33 cellular contexts compared by ENCODE assay signal in genomic region chr15:76149291-76149910, GRCh38.
A peak's percentile ranks its signal among the peaks of the same experiment; 100 is the strongest.
DNase-seq lines count a peak whose midpoint lies in the region; ATAC-seq and TF ChIP-seq lines count a peak whose summit lies in the region.
"Had no signal": no experiment of that assay in that cellular context is flagged by ENCODE, and none has a peak within 500 bp of the region (broad histone marks: within the 10 kb centered on the region; RNA-seq: fewer than 3 reads in every experiment).

No MANE protein-coding gene starts in this region.

- no peak for TF ChIP-seq CTCF in lower lobe of right lung (IDR thresholded peaks at IDR 0.05)

- H3K9me3 ChIP-seq in lower lobe of right lung, result no peaks in the 10 kb centered on the region
- H3K9me3 ChIP-seq: heart right ventricle, MG63, suprapubic skin, upper lobe of left lung had no signal

- no peak overlapping the region for H3K4me3 ChIP-seq in lower lobe of right lung
- H3K4me3 ChIP-seq: GM23248, heart right ventricle, MG63, suprapubic skin, upper lobe of left lung had no signal

- ATAC-seq in lower lobe of right lung (no peak), GM21515 (IDR thresholded peaks at IDR 0.05; ENCODE audit: unreplicated experiment) (no peak)
- ATAC-seq: effector memory CD8-positive, alpha-beta T cell; Panc1; stimulated activated naive B cell treated with anti-CD40 and anti-IgM and Interleukin-4, amounts not matched to agents 10 μg/mL and 1 μg/mL and 100 μg/mL, for 72 hours had no signal

- peak; percentile 27 for DNase-seq in DMS 273 (lab: John Stamatoyannopoulos, UW; ENCODE audit: unreplicated experiment)
- no peak for DNase-seq in DMS 273 treated with DMSO at 0.1 percent for 48 hours (lab: John Stamatoyannopoulos, UW)
- peak; percentile 68 for DNase-seq in EL
- peak; percentile 70 for DNase-seq in cerebellar cortex (ENCODE audit: low spot score)
- no peak for DNase-seq in lower lobe of right lung
- no peak for DNase-seq in activated naive CD4-positive, alpha-beta T cell treated with anti-CD3 and anti-CD28 coated beads, Interleukin-2, amount 10 ng/mL, durations not matched to agents 7 days and 5 days
- no peak for DNase-seq in inferior parietal cortex (ENCODE audit: extremely low spot score)
- DNase-seq: activated CD4-positive, alpha-beta T cell treated with anti-CD3 and anti-CD28 coated beads, Interleukin-2, amount 50 U/mL, for 48 hours; activated CD4-positive, CD25-positive, alpha-beta regulatory T cell treated with anti-CD3 and anti-CD28 coated beads, Interleukin-2, amount 50 U/mL, for 72 hours; activated gamma-delta T cell treated with Interleukin-2 at 50 U/mL for 16 hours; activated T-cell treated with anti-CD3 and anti-CD28 coated beads, Interleukin-2, amount 50 U/mL, for 48 hours; CD8-positive, alpha-beta memory T cell; central memory CD4-positive, alpha-beta T cell; effector memory CD8-positive, alpha-beta T cell; foreskin melanocyte; GM23248; heart right ventricle; mammary epithelial cell; MG63; NCI-H1105; NCI-H2081; NCI-H226; NCI-H748 treated with DMSO at 0.1 percent for 48 hours; nephron progenitor cell; SHP77 treated with DMSO at 0.1 percent for 48 hours; stimulated activated naive B cell treated with anti-CD40 and anti-IgM and Interleukin-4, amounts not matched to agents 10 μg/mL and 1 μg/mL and 100 μg/mL, for 72 hours; upper lobe of left lung had no signal

- intact Hi-C loops in lower lobe of right lung (cut with DNase I), result no loop called here

- H3K4me1 Mint-ChIP-seq in activated naive CD4-positive, alpha-beta T cell treated with anti-CD3 and anti-CD28 coated beads, Interleukin-2, amount 10 ng/mL, durations not matched to agents 7 days and 5 days, result peaks cover 9% of the 10 kb centered on the region

- no peak overlapping the region for H3K4me3 Mint-ChIP-seq in activated naive CD4-positive, alpha-beta T cell treated with anti-CD3 and anti-CD28 coated beads, Interleukin-2, amount 10 ng/mL, durations not matched to agents 7 days and 5 days
- H3K4me3 Mint-ChIP-seq: B cell; effector memory CD8-positive, alpha-beta T cell; nephron progenitor cell; stimulated activated naive B cell treated with anti-CD40 and anti-IgM and Interleukin-4, amounts not matched to agents 10 μg/mL and 1 μg/mL and 100 μg/mL, for 72 hours had no signal

- no peak overlapping the region for H3K27ac Mint-ChIP-seq in activated naive CD4-positive, alpha-beta T cell treated with anti-CD3 and anti-CD28 coated beads, Interleukin-2, amount 10 ng/mL, durations not matched to agents 7 days and 5 days
- H3K27ac Mint-ChIP-seq: B cell; CD8-positive, alpha-beta memory T cell; effector memory CD8-positive, alpha-beta T cell; nephron progenitor cell; stimulated activated naive B cell treated with anti-CD40 and anti-IgM and Interleukin-4, amounts not matched to agents 10 μg/mL and 1 μg/mL and 100 μg/mL, for 72 hours had no signal

- H3K36me3 Mint-ChIP-seq in activated naive CD4-positive, alpha-beta T cell treated with anti-CD3 and anti-CD28 coated beads, Interleukin-2, amount 10 ng/mL, durations not matched to agents 7 days and 5 days, result no peaks in the 10 kb centered on the region
- H3K36me3 Mint-ChIP-seq: CD8-positive, alpha-beta memory T cell; stimulated activated naive B cell treated with anti-CD40 and anti-IgM and Interleukin-4, amounts not matched to agents 10 μg/mL and 1 μg/mL and 100 μg/mL, for 72 hours had no signal

- H3K9me3 Mint-ChIP-seq in activated naive CD4-positive, alpha-beta T cell treated with anti-CD3 and anti-CD28 coated beads, Interleukin-2, amount 10 ng/mL, durations not matched to agents 7 days and 5 days, result no peaks in the 10 kb centered on the region
- H3K9me3 Mint-ChIP-seq: CD8-positive, alpha-beta memory T cell; effector memory CD8-positive, alpha-beta T cell; nephron progenitor cell; stimulated activated naive B cell treated with anti-CD40 and anti-IgM and Interleukin-4, amounts not matched to agents 10 μg/mL and 1 μg/mL and 100 μg/mL, for 72 hours had no signal

- H3K27me3 Mint-ChIP-seq in activated naive CD4-positive, alpha-beta T cell treated with anti-CD3 and anti-CD28 coated beads, Interleukin-2, amount 10 ng/mL, durations not matched to agents 7 days and 5 days, result peaks cover 56% of the 10 kb centered on the region

- CTCF ChIA-PET in activated naive CD4-positive, alpha-beta T cell treated with anti-CD3 and anti-CD28 coated beads, Interleukin-2, amount 10 ng/mL, durations not matched to agents 7 days and 5 days (lab: Charles Lee), result interaction anchor here (1.1 to 6.9 kb wide), 7 partner anchors 10 to 340 kb away, joined by 3 to 65 read pairs (median 9); partner anchors contain the start of gene TMEM266

- no peaks in the 10 kb centered on the region for H3K36me3 ChIP-seq in lower lobe of right lung
- H3K36me3 ChIP-seq: heart right ventricle, MG63, suprapubic skin, upper lobe of left lung had no signal

- H3K27me3 ChIP-seq in lower lobe of right lung (ENCODE audit: low read depth), result peaks cover 8% of the 10 kb centered on the region
- H3K27me3 ChIP-seq: suprapubic skin, upper lobe of left lung had no signal

- H3K27ac ChIP-seq in lower lobe of right lung, result peak overlapping the region; percentile 36
- H3K27ac ChIP-seq: 22Rv1, GM23248, heart right ventricle, KMS-11 had no signal

- H3K4me1 ChIP-seq in lower lobe of right lung, result peaks cover 14% of the 10 kb centered on the region

Comparison
In these comparisons a context has a peak if more than half of its experiments do, and no peak if none do; other contexts are left out.
1. DNase-seq: peak in DMS 273 (single experiment), EL (single experiment) and cerebellar cortex (single experiment); none in DMS 273 treated with DMSO at 0.1 percent for 48 hours (single experiment), lower lobe of right lung (single experiment), activated naive CD4-positive, alpha-beta T cell treated with anti-CD3 and anti-CD28 coated beads, Interleukin-2, amount 10 ng/mL, durations not matched to agents 7 days and 5 days (single experiment) and inferior parietal cortex (single experiment).